Comparison of ENCODE assay signal across 1 cellular context in the genomic region with DNA sequence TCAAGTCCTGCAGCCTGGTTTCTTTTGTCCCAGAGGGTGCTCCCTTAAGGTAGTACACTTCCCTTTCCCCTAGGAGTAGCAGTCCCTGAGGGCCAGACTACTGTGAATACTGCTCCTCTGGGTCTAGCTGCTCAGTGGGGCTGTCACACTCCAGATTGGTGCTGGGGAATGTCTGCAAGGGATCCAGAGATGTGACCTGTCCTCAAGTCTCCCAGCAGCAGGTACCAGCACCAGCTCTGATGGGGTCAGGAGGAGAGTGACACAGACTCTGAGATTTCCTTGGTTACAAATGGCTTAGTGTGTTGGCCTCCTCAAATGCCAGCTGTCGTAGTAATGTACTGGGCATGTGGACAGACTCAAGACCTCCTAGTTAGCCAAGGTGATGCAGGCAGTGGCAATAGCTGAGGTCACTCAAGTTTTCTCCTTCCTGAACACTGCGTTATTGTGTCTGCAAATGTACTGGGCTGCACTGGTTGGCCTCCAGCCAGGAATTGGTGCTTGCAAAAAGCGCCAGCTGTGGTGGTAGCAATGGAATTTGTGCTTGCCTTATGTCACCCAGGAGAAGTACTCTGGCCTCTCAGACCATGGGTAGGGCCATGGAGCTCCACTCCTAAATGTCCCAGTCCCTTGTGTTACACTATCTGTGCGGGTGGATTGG.
TF ChIP-seq lines count a peak whose summit lies in the region.

No MANE protein-coding gene starts in this region.

TF ChIP-seq in H1, 55 proteins besides CTCF, POLR2A, EP300 and RAD21:
- TF ChIP-seq EZH2 (IDR thresholded peaks at IDR 0.05; ENCODE audit: low read depth, low read length, severe bottlenecking) (no peak), KDM5A (IDR thresholded peaks at IDR 0.05; ENCODE audit: low read length) (no peak), KDM4A (IDR thresholded peaks at IDR 0.05; ENCODE audit: low read depth, low read length, severe bottlenecking) (no peak), PHF8 (conservative IDR thresholded peaks at IDR 0.05; ENCODE audit: low read depth, low read length) (no peak), RFX5 (IDR thresholded peaks at IDR 0.05; ENCODE audit: borderline replicate concordance, low read depth, low read length) (no peak), ASH2L (IDR thresholded peaks at IDR 0.05; ENCODE audit: low read length) (no peak), POU5F1 (IDR thresholded peaks at IDR 0.05; ENCODE audit: low read depth, low read length) (no peak), RXRA (IDR thresholded peaks at IDR 0.05; ENCODE audit: insufficient read depth, low read depth, low read length) (no peak), TAF7 (optimal IDR thresholded peaks at IDR 0.05; ENCODE audit: borderline replicate concordance, low read depth, low read length) (no peak), CBX5 (IDR thresholded peaks at IDR 0.05; ENCODE audit: low read depth, low read length) (no peak), RNF2 (IDR thresholded peaks at IDR 0.05; ENCODE audit: borderline replicate concordance, low read depth, low read length, missing control alignments, poor library complexity, severe bottlenecking) (no peak), TEAD4 (IDR thresholded peaks at IDR 0.05; ENCODE audit: low read depth, low read length) (no peak), HDAC2 (IDR thresholded peaks at IDR 0.05; ENCODE audit: borderline replicate concordance in 1 of 2, low read depth in 2 of 2, low read length in 2 of 2) (no peak), JUN (IDR thresholded peaks at IDR 0.05; ENCODE audit: low read depth, low read length) (no peak), POLR2AphosphoS5 (IDR thresholded peaks at IDR 0.05; ENCODE audit: low read depth, low read length) (no peak), MAFK (IDR thresholded peaks at IDR 0.05; ENCODE audit: low read depth, low read length) (no peak), NRF1 (IDR thresholded peaks at IDR 0.05; ENCODE audit: low read depth, low read length) (no peak), RBBP5 (IDR thresholded peaks at IDR 0.05; ENCODE audit: borderline replicate concordance, low read depth, low read length) (no peak), ZNF274 (IDR thresholded peaks at IDR 0.05; ENCODE audit: borderline replicate concordance, extremely low read depth, low read length) (no peak)
- TF ChIP-seq, protein P1, sequence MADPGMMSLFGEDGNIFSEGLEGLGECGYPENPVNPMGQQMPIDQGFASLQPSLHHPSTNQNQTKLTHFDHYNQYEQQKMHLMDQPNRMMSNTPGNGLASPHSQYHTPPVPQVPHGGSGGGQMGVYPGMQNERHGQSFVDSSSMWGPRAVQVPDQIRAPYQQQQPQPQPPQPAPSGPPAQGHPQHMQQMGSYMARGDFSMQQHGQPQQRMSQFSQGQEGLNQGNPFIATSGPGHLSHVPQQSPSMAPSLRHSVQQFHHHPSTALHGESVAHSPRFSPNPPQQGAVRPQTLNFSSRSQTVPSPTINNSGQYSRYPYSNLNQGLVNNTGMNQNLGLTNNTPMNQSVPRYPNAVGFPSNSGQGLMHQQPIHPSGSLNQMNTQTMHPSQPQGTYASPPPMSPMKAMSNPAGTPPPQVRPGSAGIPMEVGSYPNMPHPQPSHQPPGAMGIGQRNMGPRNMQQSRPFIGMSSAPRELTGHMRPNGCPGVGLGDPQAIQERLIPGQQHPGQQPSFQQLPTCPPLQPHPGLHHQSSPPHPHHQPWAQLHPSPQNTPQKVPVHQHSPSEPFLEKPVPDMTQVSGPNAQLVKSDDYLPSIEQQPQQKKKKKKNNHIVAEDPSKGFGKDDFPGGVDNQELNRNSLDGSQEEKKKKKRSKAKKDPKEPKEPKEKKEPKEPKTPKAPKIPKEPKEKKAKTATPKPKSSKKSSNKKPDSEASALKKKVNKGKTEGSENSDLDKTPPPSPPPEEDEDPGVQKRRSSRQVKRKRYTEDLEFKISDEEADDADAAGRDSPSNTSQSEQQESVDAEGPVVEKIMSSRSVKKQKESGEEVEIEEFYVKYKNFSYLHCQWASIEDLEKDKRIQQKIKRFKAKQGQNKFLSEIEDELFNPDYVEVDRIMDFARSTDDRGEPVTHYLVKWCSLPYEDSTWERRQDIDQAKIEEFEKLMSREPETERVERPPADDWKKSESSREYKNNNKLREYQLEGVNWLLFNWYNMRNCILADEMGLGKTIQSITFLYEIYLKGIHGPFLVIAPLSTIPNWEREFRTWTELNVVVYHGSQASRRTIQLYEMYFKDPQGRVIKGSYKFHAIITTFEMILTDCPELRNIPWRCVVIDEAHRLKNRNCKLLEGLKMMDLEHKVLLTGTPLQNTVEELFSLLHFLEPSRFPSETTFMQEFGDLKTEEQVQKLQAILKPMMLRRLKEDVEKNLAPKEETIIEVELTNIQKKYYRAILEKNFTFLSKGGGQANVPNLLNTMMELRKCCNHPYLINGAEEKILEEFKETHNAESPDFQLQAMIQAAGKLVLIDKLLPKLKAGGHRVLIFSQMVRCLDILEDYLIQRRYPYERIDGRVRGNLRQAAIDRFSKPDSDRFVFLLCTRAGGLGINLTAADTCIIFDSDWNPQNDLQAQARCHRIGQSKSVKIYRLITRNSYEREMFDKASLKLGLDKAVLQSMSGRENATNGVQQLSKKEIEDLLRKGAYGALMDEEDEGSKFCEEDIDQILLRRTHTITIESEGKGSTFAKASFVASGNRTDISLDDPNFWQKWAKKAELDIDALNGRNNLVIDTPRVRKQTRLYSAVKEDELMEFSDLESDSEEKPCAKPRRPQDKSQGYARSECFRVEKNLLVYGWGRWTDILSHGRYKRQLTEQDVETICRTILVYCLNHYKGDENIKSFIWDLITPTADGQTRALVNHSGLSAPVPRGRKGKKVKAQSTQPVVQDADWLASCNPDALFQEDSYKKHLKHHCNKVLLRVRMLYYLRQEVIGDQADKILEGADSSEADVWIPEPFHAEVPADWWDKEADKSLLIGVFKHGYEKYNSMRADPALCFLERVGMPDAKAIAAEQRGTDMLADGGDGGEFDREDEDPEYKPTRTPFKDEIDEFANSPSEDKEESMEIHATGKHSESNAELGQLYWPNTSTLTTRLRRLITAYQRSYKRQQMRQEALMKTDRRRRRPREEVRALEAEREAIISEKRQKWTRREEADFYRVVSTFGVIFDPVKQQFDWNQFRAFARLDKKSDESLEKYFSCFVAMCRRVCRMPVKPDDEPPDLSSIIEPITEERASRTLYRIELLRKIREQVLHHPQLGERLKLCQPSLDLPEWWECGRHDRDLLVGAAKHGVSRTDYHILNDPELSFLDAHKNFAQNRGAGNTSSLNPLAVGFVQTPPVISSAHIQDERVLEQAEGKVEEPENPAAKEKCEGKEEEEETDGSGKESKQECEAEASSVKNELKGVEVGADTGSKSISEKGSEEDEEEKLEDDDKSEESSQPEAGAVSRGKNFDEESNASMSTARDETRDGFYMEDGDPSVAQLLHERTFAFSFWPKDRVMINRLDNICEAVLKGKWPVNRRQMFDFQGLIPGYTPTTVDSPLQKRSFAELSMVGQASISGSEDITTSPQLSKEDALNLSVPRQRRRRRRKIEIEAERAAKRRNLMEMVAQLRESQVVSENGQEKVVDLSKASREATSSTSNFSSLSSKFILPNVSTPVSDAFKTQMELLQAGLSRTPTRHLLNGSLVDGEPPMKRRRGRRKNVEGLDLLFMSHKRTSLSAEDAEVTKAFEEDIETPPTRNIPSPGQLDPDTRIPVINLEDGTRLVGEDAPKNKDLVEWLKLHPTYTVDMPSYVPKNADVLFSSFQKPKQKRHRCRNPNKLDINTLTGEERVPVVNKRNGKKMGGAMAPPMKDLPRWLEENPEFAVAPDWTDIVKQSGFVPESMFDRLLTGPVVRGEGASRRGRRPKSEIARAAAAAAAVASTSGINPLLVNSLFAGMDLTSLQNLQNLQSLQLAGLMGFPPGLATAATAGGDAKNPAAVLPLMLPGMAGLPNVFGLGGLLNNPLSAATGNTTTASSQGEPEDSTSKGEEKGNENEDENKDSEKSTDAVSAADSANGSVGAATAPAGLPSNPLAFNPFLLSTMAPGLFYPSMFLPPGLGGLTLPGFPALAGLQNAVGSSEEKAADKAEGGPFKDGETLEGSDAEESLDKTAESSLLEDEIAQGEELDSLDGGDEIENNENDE (IDR thresholded peaks at IDR 0.05; ENCODE audit: insufficient replicate concordance, low read length) = no peak
TF ChIP-seq in H1: peak in this region for 0.
